10 cellular contexts compared by ENCODE assay signal in the genomic region with DNA sequence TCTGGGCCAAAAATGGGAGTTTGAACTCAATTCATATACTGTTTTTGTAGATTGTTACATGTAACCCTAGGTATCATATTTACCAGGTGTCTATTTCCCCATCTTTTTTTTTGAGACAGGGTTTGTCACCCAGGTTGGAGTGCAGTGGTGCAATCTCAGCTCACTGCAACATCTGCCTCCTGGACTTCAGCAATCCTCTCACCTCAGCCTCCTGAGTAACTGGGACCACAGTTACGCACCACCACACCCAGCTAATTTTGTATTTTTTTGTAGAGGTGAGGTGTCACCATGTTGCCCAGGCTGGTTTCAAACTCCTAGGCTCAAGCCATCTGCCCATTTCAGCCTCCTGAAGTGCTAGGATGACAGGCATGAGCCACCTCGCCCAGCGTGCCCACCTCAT. TPM values are rescaled to one million over a fixed set of nuclear protein-coding genes. Genes with fewer than 3 reads are reported as not detected.
"Had no signal": no experiment of that assay in that cellular context is flagged by ENCODE, and none has a peak within 500 bp of the region (broad histone marks: within the 10 kb centered on the region; RNA-seq: fewer than 3 reads in every experiment).

No MANE protein-coding gene starts in this region.

- DNase-seq: GM23248, H7, HFFc6, IMR-90, KG1 had no signal

- H3K27ac Mint-ChIP-seq: HFFc6 had no signal

- H3K9me3 Mint-ChIP-seq: HFFc6 had no signal

- ATAC-seq: HCT116, K562 had no signal

- FAIRE-seq: HTR-8/SVneo had no signal

- H3K4me3 Mint-ChIP-seq: HFFc6 had no signal

RNA-seq across cellular contexts. Expression of gene FGF8, which starts 52.7 kb away (rescaled TPM):
- total RNA-seq: GM23248, H4, HFFc6, HT-29, IMR-90 had no signal
- polyA plus RNA-seq: GM23248 had no signal
